In the genomic region with DNA sequence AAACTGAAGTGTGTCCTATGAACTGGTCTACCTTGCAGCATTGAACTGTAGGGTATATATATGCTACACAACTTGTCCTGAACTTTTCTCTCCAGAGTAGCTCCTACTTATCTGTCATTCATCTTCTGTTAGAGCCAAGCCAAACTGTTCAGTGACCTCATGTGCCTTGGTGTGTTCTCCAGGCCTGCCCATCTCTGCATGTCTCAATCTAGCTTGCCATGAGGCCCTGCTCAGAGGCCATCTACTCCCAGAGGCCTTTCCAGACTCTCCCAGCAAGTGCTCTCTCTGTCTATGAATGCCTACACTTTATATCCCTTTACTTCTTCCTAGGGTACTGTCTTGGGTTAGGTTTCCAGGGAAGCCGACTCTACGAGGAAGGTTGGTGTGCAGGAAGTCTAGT, we compare ENCODE assay signal across 36 cellular contexts.
"Had no signal": no experiment of that assay in that cellular context is flagged by ENCODE, and none has a peak within 500 bp of the region (broad histone marks: within the 10 kb centered on the region; RNA-seq: fewer than 3 reads in every experiment).

No MANE protein-coding gene starts in this region.

- DNase-seq: Karpas-422, Kasumi-1, KG1, MG63, MM.1S, MV-4-11, NCI-H1048, NCI-H1092, NCI-H1092 treated with DMSO at 0.1 percent for 48 hours, NCI-H1105, NCI-H1105 treated with DMSO at 0.1 percent for 48 hours, NCI-H1417, NCI-H1417 treated with DMSO at 0.1 percent for 48 hours, NCI-H1436, NCI-H1436 treated with DMSO at 0.1 percent for 48 hours, NCI-H146, NCI-H1694, NCI-H1694 treated with DMSO at 0.1 percent for 48 hours, NCI-H187, NCI-H187 treated with DMSO at 0.1 percent for 48 hours, NCI-H1930, NCI-H2029, NCI-H2029 treated with DMSO at 0.1 percent for 48 hours, NCI-H2081, NCI-H2081 treated with DMSO at 0.1 percent for 48 hours, NCI-H2107, NCI-H2171, NCI-H2171 treated with DMSO at 0.1 percent for 48 hours, NCI-H2227 treated with DMSO at 0.1 percent for 48 hours, NCI-H226, NCI-H345, NCI-H446, NCI-H446 treated with DMSO at 0.1 percent for 48 hours, NCI-H510A treated with DMSO at 0.1 percent for 48 hours, NCI-H524 had no signal

- H3K36me3 ChIP-seq: MG63 had no signal

- H3K9me3 ChIP-seq: MG63 had no signal

- H3K4me3 ChIP-seq: MG63 had no signal

- H3K4me2 ChIP-seq: KMS-11 had no signal

- H3K9ac ChIP-seq: KMS-11 had no signal

- H3K27ac ChIP-seq: KMS-11 had no signal

- H3K27me3 ChIP-seq: MG63 had no signal
